In genomic region chr3:150177673-150178378, GRCh38 we compare ENCODE assay signal across 13 cellular contexts.
DNase-seq lines count a peak whose midpoint lies in the region; ATAC-seq and TF ChIP-seq lines count a peak whose summit lies in the region.
"Had no signal": no experiment of that assay in that cellular context is flagged by ENCODE, and none has a peak within 500 bp of the region (broad histone marks: within the 10 kb centered on the region; RNA-seq: fewer than 3 reads in every experiment).

No MANE protein-coding gene starts in this region.

- POLR2A ChIA-PET in AG04449 (lab: Yijun Ruan, JAX) = interaction anchor here (0.5 to 1.1 kb wide), 4 partner anchors 30 to 307 kb away, joined by 3 to 5 read pairs (median 4); partner anchors contain the start of gene PFN2

- ATAC-seq in aorta (ENCODE audit: low FRiP score) = no peak
- ATAC-seq in GM18502 (IDR thresholded peaks at IDR 0.05; ENCODE audit: poor library complexity, unreplicated experiment) = no peak
- ATAC-seq in HG03159 (IDR thresholded peaks at IDR 0.05; ENCODE audit: unreplicated experiment) = no peak
- ATAC-seq: T-cell had no signal

- WGBS in aorta, 2 donors = 93 to 94% methylated on average over 4 of the region's 4 CpGs

- CTCF ChIA-PET in AG04449 (lab: Yijun Ruan, JAX) = interaction anchor here (0.8 to 5.6 kb wide), 8 partner anchors 31 to 412 kb away, joined by 3 to 48 read pairs (median 4); no protein-coding TSS in a partner anchor

- intact Hi-C loops in aorta (cut with DNase I) = no loop called here

- H3K4me1 ChIP-seq in aorta (ENCODE audit: control insufficient read depth in 1 of 2, insufficient read depth in 2 of 2, low read length in 2 of 2) = no peaks in the 10 kb centered on the region

- H3K9me3 ChIP-seq in aorta (ENCODE audit: control insufficient read depth, low read length) (no peaks in the 10 kb centered on the region), MG63 (no peaks in the 10 kb centered on the region)

- H3K4me3 ChIP-seq in AG04449 (ENCODE audit: low read depth, low read length) = no peak overlapping the region
- no peak overlapping the region for H3K4me3 ChIP-seq in kidney epithelial cell (ENCODE audit: low read depth, low read length)
- H3K4me3 ChIP-seq in aorta (ENCODE audit: low read length in 2 of 2) = no peak overlapping the region
- H3K4me3 ChIP-seq in MG63 = no peak overlapping the region

- no peak overlapping the region for H3K27ac ChIP-seq in aorta (ENCODE audit: low read depth in 1 of 2, low read length in 2 of 2)

- TF ChIP-seq CTCF in AG04449 (IDR thresholded peaks at IDR 0.05; ENCODE audit: insufficient read depth, low read length, missing control alignments) (no peak), kidney epithelial cell (IDR thresholded peaks at IDR 0.05; ENCODE audit: insufficient read depth, low read length, poor library complexity, severe bottlenecking) (no peak)

- H3K36me3 ChIP-seq in kidney epithelial cell (ENCODE audit: control insufficient read depth, insufficient read depth, low read length) (no peaks in the 10 kb centered on the region), aorta (ENCODE audit: control insufficient read depth in 1 of 2, insufficient read depth in 2 of 2, low read length in 1 of 2) (no peaks in the 10 kb centered on the region), MG63 (no peaks in the 10 kb centered on the region)

- H3K27me3 ChIP-seq in kidney epithelial cell (ENCODE audit: control insufficient read depth, insufficient read depth, low read length) (no peaks in the 10 kb centered on the region), aorta (ENCODE audit: control insufficient read depth in 1 of 2, insufficient read depth in 2 of 2, low read length in 1 of 2) (no peaks in the 10 kb centered on the region), MG63 (no peaks in the 10 kb centered on the region)

- DNase-seq in AG04449 (ENCODE audit: low read depth, low spot score) (peak; percentile 33), HS-5 (ENCODE audit: low read depth) (peak; percentile 47), brain pericyte (ENCODE audit: low read depth, low spot score) (peak; percentile 30), kidney epithelial cell (ENCODE audit: low read depth) (peak; percentile 84), aorta (no peak), MG63 (no peak)
- DNase-seq: activated CD4-positive, alpha-beta T cell treated with anti-CD3 and anti-CD28 coated beads, Interleukin-2, amount 10 ng/mL, durations not matched to agents 24 days and 14 days; H9; NCI-H1092; stimulated activated CD8-positive, alpha-beta memory T cell treated with anti-CD3 and anti-CD28 coated beads, Interleukin-4, amount 100 ng/mL, for 48 hours; T-cell had no signal

Comparison
In these comparisons a context has a peak if more than half of its experiments do, and no peak if none do; other contexts are left out.
1. DNase-seq: peak in AG04449 (single experiment), HS-5 (single experiment), brain pericyte (single experiment) and kidney epithelial cell (single experiment); none in aorta (0 of 2) and MG63 (single experiment).